Comparison of ENCODE assay signal across 1 cellular context in genomic region chr19:4396949-4397783, GRCh38.
TF ChIP-seq lines count a peak whose summit lies in the region.

No MANE protein-coding gene starts in this region.

TF ChIP-seq in GM12878, 131 proteins besides CTCF, POLR2A, EP300 and RAD21:
- TF ChIP-seq TBL1XR1 (IDR thresholded peaks at IDR 0.05; ENCODE audit: low read depth, low read length) (no peak), POLR2AphosphoS2 (IDR thresholded peaks at IDR 0.05; ENCODE audit: low read depth, low read length) (0 out of 2 replicates have a peak, but pooled peaks have one; percentile 36), MEF2B (IDR thresholded peaks at IDR 0.05; ENCODE audit: partially characterized antibody, poor library complexity, severe bottlenecking) (no peak), NR2C2 (IDR thresholded peaks at IDR 0.05; ENCODE audit: borderline replicate concordance, control insufficient read depth, insufficient read length, low read depth) (no peak), BMI1 (IDR thresholded peaks at IDR 0.05; ENCODE audit: borderline replicate concordance) (no peak), BRCA1 (IDR thresholded peaks at IDR 0.05; ENCODE audit: low read depth, low read length) (no peak), ZSCAN29 (IDR thresholded peaks at IDR 0.05) (no peak)
- TF ChIP-seq, protein P1, sequence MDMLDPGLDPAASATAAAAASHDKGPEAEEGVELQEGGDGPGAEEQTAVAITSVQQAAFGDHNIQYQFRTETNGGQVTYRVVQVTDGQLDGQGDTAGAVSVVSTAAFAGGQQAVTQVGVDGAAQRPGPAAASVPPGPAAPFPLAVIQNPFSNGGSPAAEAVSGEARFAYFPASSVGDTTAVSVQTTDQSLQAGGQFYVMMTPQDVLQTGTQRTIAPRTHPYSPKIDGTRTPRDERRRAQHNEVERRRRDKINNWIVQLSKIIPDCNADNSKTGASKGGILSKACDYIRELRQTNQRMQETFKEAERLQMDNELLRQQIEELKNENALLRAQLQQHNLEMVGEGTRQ (IDR thresholded peaks at IDR 0.05; ENCODE audit: borderline replicate concordance, low read depth, low read length): no peak
TF ChIP-seq in GM12878: peak in this region for 1.
